ENCODE assay signal across 8 cellular contexts in the genomic region with DNA sequence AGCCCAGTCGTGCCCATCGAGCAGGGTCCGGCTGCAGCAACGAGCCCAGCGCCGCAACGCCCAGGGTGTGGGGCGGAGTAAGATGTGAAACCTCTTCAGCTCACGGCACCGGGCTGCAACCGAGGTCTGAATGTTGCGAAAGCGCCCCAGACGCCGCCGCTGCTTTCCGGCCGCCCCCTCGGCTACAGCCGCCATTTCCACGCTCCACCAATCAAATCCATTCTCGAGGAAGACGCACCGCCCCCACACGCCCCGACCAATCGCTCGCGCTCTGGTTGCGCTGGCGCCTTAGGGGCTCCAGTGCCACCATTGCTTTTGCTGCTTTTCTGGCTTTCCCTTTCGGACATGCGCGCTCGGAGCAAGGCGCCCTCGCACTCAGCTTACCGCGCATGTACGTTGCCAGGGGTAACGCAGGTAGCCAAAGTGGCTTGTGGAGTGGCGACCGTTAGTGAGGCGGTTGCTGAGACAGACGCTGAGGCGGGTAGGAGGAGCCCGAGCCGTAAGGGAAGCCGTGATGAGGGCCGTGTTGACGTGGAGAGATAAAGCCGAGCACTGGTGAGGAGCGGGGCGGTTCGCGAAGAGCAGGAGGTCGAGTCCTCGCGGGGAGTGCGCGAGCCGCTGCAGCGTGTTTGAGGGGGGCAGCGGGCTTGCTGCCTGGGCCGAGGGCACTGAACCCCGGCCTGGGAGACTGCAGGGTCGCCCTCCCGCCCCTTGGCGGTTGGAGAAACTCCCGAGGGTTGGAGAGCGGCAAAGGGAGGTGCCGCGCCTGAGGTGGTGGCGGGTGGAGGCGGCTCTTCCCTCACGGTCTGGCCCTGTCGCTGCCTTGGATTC. TPM values are rescaled to one million over a fixed set of nuclear protein-coding genes. Genes with fewer than 3 reads are reported as not detected.
A peak's percentile ranks its signal among the peaks of the same experiment; 100 is the strongest.
DNase-seq lines count a peak whose midpoint lies in the region; ATAC-seq and TF ChIP-seq lines count a peak whose summit lies in the region.

A gene with protein sequence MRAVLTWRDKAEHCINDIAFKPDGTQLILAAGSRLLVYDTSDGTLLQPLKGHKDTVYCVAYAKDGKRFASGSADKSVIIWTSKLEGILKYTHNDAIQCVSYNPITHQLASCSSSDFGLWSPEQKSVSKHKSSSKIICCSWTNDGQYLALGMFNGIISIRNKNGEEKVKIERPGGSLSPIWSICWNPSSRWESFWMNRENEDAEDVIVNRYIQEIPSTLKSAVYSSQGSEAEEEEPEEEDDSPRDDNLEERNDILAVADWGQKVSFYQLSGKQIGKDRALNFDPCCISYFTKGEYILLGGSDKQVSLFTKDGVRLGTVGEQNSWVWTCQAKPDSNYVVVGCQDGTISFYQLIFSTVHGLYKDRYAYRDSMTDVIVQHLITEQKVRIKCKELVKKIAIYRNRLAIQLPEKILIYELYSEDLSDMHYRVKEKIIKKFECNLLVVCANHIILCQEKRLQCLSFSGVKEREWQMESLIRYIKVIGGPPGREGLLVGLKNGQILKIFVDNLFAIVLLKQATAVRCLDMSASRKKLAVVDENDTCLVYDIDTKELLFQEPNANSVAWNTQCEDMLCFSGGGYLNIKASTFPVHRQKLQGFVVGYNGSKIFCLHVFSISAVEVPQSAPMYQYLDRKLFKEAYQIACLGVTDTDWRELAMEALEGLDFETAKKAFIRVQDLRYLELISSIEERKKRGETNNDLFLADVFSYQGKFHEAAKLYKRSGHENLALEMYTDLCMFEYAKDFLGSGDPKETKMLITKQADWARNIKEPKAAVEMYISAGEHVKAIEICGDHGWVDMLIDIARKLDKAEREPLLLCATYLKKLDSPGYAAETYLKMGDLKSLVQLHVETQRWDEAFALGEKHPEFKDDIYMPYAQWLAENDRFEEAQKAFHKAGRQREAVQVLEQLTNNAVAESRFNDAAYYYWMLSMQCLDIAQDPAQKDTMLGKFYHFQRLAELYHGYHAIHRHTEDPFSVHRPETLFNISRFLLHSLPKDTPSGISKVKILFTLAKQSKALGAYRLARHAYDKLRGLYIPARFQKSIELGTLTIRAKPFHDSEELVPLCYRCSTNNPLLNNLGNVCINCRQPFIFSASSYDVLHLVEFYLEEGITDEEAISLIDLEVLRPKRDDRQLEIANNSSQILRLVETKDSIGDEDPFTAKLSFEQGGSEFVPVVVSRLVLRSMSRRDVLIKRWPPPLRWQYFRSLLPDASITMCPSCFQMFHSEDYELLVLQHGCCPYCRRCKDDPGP (plus strand): TSS at position 408 of the 831 bp plus-strand sequence. CDS start 107 bp downstream, at position 515.
MBD4 (minus strand) TSS at position 132 of the 831 bp plus-strand sequence; CDS start at position 17, 115 bp downstream.

- H3K4me3 ChIP-seq in H7 (ENCODE audit: insufficient read depth, low read depth, low read length), result peak within 1 kb of the TSS; percentile 74

- peak within 1 kb of the TSS; percentile 94 to 98 for H3K27ac Mint-ChIP-seq in natural killer cell

- H3K4me3 Mint-ChIP-seq in natural killer cell, result peak within 1 kb of the TSS; percentile 94

- peaks cover 57 to 67% of the 10 kb centered on the region in 2 donors for H3K4me1 Mint-ChIP-seq in natural killer cell

- H3K36me3 ChIP-seq in H7 (replicated peaks; ENCODE audit: control insufficient read depth, insufficient read depth, low read length), result peaks cover 15% of the 10 kb centered on the region

- ATAC-seq in natural killer cell, result peak; percentile 83 to 95 (median 87)

- peaks cover 10% of the 10 kb centered on the region for H3K36me3 Mint-ChIP-seq in natural killer cell

- DNase-seq in ELR (ENCODE audit: low read depth), result peak; percentile 99
- DNase-seq in H7, result peak; percentile 98
- DNase-seq in M059J (ENCODE audit: low read depth), result peak; percentile 100
- peak; percentile 98 to 99 for DNase-seq in SHP77 (lab: John Stamatoyannopoulos, UW)
- DNase-seq in activated effector memory CD4-positive, alpha-beta T cell treated with Interleukin-2 at 50 U/mL for 16 hours, result peak; percentile 99
- DNase-seq in fibroblast of peridontal ligament (ENCODE audit: extremely low read depth), result peak; percentile 99
- DNase-seq in natural killer cell, result peak; percentile 98
- peak; percentile 99 for DNase-seq in stimulated activated naive CD4-positive, alpha-beta T cell treated with Interleukin-2 at 50 U/mL for 16 hours (lab: John Stamatoyannopoulos, UW)

- H3K27me3 ChIP-seq in H7 (ENCODE audit: control insufficient read depth, insufficient read depth, low read length), result no peaks in the 10 kb centered on the region

- no peaks in the 10 kb centered on the region for H3K9me3 Mint-ChIP-seq in natural killer cell

- intact Hi-C loops in natural killer cell (cut with micrococcal nuclease), result loop anchor here (1.0 to 2.0 kb wide), 3 partner anchors 12 to 453 kb away; partner anchors contain the start of genes EFCAB12 and TMCC1

- H3K27me3 Mint-ChIP-seq in natural killer cell (ENCODE audit: low read depth in 2 of 2), result no peaks in the 10 kb centered on the region

- TF ChIP-seq CTCF in natural killer cell (IDR thresholded peaks at IDR 0.05), result no peak

RNA-seq across cellular contexts. Expression of the first gene that starts in this region (rescaled TPM):
- total RNA-seq in H7 (2014; rRNA removed; shearing (Covaris generic)), result 15.0 and 22.0 TPM in 2 replicates
- total RNA-seq in M059J (2014; rRNA removed; shearing (Covaris generic)), result 8.5 and 14.7 TPM in 2 replicates
- 10 to 100 TPM; 20.7 to 26.6 (median 23.9) TPM for total RNA-seq in natural killer cell

RNA-seq across cellular contexts. Expression of gene MBD4, which starts in this region (rescaled TPM):
- 25.1 and 37.4 TPM in 2 replicates for total RNA-seq in H7 (2014; rRNA removed; shearing (Covaris generic))
- total RNA-seq in M059J (2014; rRNA removed; shearing (Covaris generic)), result 43.2 and 48.2 TPM in 2 replicates
- total RNA-seq in natural killer cell, result 10 to 100 TPM; 46.4 to 55.6 (median 48.0) TPM

Comparison
In these comparisons a context has a peak if more than half of its experiments do, and no peak if none do; other contexts are left out.
1. Peak in every context shown above with its lines: DNase-seq, ATAC-seq and H3K4me3 ChIP-seq.